Comparison of ENCODE assay signal across 6 cellular contexts in the genomic region with DNA sequence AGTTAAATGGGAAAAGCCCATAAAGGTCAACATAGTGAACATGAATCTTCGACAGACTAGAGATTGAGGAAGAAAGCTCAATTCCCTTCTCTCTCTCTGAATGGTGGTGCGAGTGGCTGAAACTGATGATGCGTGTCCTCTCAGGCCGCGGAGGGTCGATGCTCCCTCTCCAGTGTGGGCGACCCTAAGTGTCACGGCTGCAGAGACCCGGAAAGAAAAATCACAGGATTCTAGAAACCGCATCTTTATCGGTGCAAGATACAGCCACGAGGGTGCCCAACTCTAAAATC. TPM values are rescaled to one million over a fixed set of nuclear protein-coding genes. Genes with fewer than 3 reads are reported as not detected.
A peak's percentile ranks its signal among the peaks of the same experiment; 100 is the strongest.
DNase-seq lines count a peak whose midpoint lies in the region; ATAC-seq and TF ChIP-seq lines count a peak whose summit lies in the region.

No MANE protein-coding gene starts in this region.

- H3K27ac ChIP-seq in GM23248 (peak overlapping the region; percentile 94), WERI-Rb-1 (peak overlapping the region; percentile 97)

- peak overlapping the region; percentile 86 for H2AFZ ChIP-seq in GM23248

- no peaks in the 10 kb centered on the region for H4K20me1 ChIP-seq in GM23248 (ENCODE audit: insufficient read depth)

- peak overlapping the region; percentile 97 for H3K9ac ChIP-seq in GM23248

- no peak for TF ChIP-seq CTCF in WERI-Rb-1 (IDR thresholded peaks at IDR 0.05; ENCODE audit: low read depth, low read length)

- in situ Hi-C loops in GM23248 (cut with MboI): no loop called here

- H3K9me3 ChIP-seq in GM23248 (ENCODE audit: low read depth) (no peaks in the 10 kb centered on the region), WERI-Rb-1 (ENCODE audit: severe bottlenecking) (no peaks in the 10 kb centered on the region)

- peaks cover 34% of the 10 kb centered on the region for H3F3A ChIP-seq in GM23248 (ENCODE audit: insufficient read depth)

- peak overlapping the region; percentile 80 for H3K4me2 ChIP-seq in GM23248 (ENCODE audit: unreplicated experiment)

- DNase-seq in GM23248 (peak; percentile 61), WERI-Rb-1 (no peak), left lobe of liver (ENCODE audit: low spot score) (no peak), middle frontal gyrus (ENCODE audit: extremely low spot score, low spot score) (no peak), UCSD-AML1 (lab: John Stamatoyannopoulos, UW; ENCODE audit: unreplicated experiment) (no peak)

- H3K36me3 ChIP-seq in GM23248 (ENCODE audit: low read depth): peaks cover 21% of the 10 kb centered on the region
- peaks cover 51% of the 10 kb centered on the region for H3K36me3 ChIP-seq in WERI-Rb-1

- H3K9me2 ChIP-seq in GM23248 (ENCODE audit: insufficient read depth): no peaks in the 10 kb centered on the region

- H3K27me3 ChIP-seq in GM23248 (replicated peaks; ENCODE audit: insufficient read depth) (no peaks in the 10 kb centered on the region), WERI-Rb-1 (ENCODE audit: insufficient read depth, low read depth, severe bottlenecking) (no peaks in the 10 kb centered on the region)

- H3K79me2 ChIP-seq in GM23248 (ENCODE audit: insufficient read depth): peaks cover 51% of the 10 kb centered on the region

- H3K4me1 ChIP-seq in GM23248 (ENCODE audit: insufficient read depth): peaks cover 21% of the 10 kb centered on the region

- peak; percentile 9 for ATAC-seq in left lobe of liver
- no peak for ATAC-seq in GM21619 (IDR thresholded peaks at IDR 0.05; ENCODE audit: unreplicated experiment)

- H3K4me3 ChIP-seq in GM23248 (peak overlapping the region; percentile 97), WERI-Rb-1 (ENCODE audit: low read depth, low read length) (peak overlapping the region; percentile 100)

- 0 to 1% methylated on average over 12 of the region's 12 CpGs for WGBS in GM23248 (ENCODE audit: low coverage in 1 of 2, low lambda C conversion rate in 2 of 2, missing lambda C conversion rate in 2 of 2), 2 experiments

RNA-seq across cellular contexts. Expression of a gene that starts 0.5 kb away (rescaled TPM):
- total RNA-seq in GM23248 (2014; rRNA removed; shearing (Covaris generic)): 42.6 and 57.2 TPM in 2 replicates
- polyA plus RNA-seq in GM23248 (2016; fragmentation: Nextera tagmentation; extraction: Ambion mirVana): 33.8 and 36.5 TPM in 2 replicates
- 35.3 TPM for total RNA-seq in left lobe of liver

RNA-seq across cellular contexts. Expression of a gene that starts 10.7 kb away (rescaled TPM):
- 42.2 and 61.0 TPM in 2 replicates for total RNA-seq in GM23248 (2014; rRNA removed; shearing (Covaris generic))
- polyA plus RNA-seq in GM23248 (2016; fragmentation: Nextera tagmentation; extraction: Ambion mirVana): 80.1 and 84.1 TPM in 2 replicates
- total RNA-seq in left lobe of liver: 19.7 TPM

RNA-seq across cellular contexts. Expression of a gene that starts 35.4 kb away (rescaled TPM):
- total RNA-seq in GM23248 (2014; rRNA removed; shearing (Covaris generic)): 0.22 TPM in 1 of 2 replicates, not detected in the other
- 0.29 TPM in 1 of 2 replicates, not detected in the other for polyA plus RNA-seq in GM23248 (2016; fragmentation: Nextera tagmentation; extraction: Ambion mirVana)
- 0.13 TPM for total RNA-seq in left lobe of liver

RNA-seq across cellular contexts. Expression of a gene that starts 38.4 kb away (rescaled TPM):
- total RNA-seq in GM23248 (2014; rRNA removed; shearing (Covaris generic)): 29.0 and 35.0 TPM in 2 replicates
- polyA plus RNA-seq in GM23248 (2016; fragmentation: Nextera tagmentation; extraction: Ambion mirVana): 14.1 and 14.5 TPM in 2 replicates
- 9.7 TPM for total RNA-seq in left lobe of liver

RNA-seq across cellular contexts. Expression of a gene that starts 46.9 kb away (rescaled TPM):
- total RNA-seq in GM23248 (2014; rRNA removed; shearing (Covaris generic)): 202 and 253 TPM in 2 replicates
- polyA plus RNA-seq in GM23248 (2016; fragmentation: Nextera tagmentation; extraction: Ambion mirVana): 159 and 161 TPM in 2 replicates
- total RNA-seq in left lobe of liver: 34.3 TPM
